Comparison of ENCODE assay signal across 1 cellular context in the genomic region with DNA sequence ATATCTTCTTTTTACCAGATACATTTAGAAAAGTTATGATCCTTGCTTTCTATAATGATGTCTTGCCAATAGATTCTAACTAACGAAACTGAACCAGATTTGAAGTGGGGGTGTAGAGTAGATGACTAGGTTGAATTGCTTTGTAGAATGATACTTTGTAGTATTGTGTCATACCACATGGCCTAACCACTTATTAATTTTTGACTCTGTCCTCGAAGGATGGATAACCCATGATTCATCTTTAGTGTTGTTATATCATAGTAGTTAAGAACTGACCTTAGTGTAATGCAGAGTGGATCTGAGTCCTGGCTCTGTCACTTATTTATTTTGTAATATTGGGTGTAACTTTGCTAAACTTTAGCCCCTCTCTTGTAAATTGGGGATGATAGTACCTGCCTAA.
TF ChIP-seq lines count a peak whose summit lies in the region.

No MANE protein-coding gene starts in this region.

TF ChIP-seq in GM12878, 131 proteins besides CTCF, POLR2A, EP300 and RAD21:
- TF ChIP-seq, protein P1, sequence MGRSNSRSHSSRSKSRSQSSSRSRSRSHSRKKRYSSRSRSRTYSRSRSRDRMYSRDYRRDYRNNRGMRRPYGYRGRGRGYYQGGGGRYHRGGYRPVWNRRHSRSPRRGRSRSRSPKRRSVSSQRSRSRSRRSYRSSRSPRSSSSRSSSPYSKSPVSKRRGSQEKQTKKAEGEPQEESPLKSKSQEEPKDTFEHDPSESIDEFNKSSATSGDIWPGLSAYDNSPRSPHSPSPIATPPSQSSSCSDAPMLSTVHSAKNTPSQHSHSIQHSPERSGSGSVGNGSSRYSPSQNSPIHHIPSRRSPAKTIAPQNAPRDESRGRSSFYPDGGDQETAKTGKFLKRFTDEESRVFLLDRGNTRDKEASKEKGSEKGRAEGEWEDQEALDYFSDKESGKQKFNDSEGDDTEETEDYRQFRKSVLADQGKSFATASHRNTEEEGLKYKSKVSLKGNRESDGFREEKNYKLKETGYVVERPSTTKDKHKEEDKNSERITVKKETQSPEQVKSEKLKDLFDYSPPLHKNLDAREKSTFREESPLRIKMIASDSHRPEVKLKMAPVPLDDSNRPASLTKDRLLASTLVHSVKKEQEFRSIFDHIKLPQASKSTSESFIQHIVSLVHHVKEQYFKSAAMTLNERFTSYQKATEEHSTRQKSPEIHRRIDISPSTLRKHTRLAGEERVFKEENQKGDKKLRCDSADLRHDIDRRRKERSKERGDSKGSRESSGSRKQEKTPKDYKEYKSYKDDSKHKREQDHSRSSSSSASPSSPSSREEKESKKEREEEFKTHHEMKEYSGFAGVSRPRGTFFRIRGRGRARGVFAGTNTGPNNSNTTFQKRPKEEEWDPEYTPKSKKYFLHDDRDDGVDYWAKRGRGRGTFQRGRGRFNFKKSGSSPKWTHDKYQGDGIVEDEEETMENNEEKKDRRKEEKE (IDR thresholded peaks at IDR 0.05) = no peak
- TF ChIP-seq, protein P2, sequence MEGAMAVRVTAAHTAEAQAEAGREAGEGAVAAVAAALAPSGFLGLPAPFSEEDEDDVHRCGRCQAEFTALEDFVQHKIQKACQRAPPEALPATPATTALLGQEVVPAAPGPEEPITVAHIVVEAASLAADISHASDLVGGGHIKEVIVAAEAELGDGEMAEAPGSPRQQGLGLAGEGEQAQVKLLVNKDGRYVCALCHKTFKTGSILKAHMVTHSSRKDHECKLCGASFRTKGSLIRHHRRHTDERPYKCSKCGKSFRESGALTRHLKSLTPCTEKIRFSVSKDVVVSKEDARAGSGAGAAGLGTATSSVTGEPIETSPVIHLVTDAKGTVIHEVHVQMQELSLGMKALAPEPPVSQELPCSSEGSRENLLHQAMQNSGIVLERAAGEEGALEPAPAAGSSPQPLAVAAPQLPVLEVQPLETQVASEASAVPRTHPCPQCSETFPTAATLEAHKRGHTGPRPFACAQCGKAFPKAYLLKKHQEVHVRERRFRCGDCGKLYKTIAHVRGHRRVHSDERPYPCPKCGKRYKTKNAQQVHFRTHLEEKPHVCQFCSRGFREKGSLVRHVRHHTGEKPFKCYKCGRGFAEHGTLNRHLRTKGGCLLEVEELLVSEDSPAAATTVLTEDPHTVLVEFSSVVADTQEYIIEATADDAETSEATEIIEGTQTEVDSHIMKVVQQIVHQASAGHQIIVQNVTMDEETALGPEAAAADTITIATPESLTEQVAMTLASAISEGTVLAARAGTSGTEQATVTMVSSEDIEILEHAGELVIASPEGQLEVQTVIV (IDR thresholded peaks at IDR 0.05; ENCODE audit: borderline replicate concordance, partially characterized antibody) = no peak
- TF ChIP-seq ZNF622 (IDR thresholded peaks at IDR 0.05) = no peak
- TF ChIP-seq NRF1 (conservative IDR thresholded peaks at IDR 0.05; ENCODE audit: low read depth, low read length) = no peak
- TF ChIP-seq SREBF1 (IDR thresholded peaks at IDR 0.05; ENCODE audit: low read length) = no peak
- no peak for TF ChIP-seq SMARCA5 (IDR thresholded peaks at IDR 0.05)
- no peak for TF ChIP-seq PAX5 (IDR thresholded peaks at IDR 0.05; ENCODE audit: borderline replicate concordance, low read depth, low read length)
- no peak for TF ChIP-seq SIN3A (IDR thresholded peaks at IDR 0.05; ENCODE audit: low read depth, low read length)
- TF ChIP-seq, protein P3, sequence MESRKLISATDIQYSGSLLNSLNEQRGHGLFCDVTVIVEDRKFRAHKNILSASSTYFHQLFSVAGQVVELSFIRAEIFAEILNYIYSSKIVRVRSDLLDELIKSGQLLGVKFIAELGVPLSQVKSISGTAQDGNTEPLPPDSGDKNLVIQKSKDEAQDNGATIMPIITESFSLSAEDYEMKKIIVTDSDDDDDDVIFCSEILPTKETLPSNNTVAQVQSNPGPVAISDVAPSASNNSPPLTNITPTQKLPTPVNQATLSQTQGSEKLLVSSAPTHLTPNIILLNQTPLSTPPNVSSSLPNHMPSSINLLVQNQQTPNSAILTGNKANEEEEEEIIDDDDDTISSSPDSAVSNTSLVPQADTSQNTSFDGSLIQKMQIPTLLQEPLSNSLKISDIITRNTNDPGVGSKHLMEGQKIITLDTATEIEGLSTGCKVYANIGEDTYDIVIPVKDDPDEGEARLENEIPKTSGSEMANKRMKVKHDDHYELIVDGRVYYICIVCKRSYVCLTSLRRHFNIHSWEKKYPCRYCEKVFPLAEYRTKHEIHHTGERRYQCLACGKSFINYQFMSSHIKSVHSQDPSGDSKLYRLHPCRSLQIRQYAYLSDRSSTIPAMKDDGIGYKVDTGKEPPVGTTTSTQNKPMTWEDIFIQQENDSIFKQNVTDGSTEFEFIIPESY (IDR thresholded peaks at IDR 0.05) = no peak
- TF ChIP-seq, protein P4, sequence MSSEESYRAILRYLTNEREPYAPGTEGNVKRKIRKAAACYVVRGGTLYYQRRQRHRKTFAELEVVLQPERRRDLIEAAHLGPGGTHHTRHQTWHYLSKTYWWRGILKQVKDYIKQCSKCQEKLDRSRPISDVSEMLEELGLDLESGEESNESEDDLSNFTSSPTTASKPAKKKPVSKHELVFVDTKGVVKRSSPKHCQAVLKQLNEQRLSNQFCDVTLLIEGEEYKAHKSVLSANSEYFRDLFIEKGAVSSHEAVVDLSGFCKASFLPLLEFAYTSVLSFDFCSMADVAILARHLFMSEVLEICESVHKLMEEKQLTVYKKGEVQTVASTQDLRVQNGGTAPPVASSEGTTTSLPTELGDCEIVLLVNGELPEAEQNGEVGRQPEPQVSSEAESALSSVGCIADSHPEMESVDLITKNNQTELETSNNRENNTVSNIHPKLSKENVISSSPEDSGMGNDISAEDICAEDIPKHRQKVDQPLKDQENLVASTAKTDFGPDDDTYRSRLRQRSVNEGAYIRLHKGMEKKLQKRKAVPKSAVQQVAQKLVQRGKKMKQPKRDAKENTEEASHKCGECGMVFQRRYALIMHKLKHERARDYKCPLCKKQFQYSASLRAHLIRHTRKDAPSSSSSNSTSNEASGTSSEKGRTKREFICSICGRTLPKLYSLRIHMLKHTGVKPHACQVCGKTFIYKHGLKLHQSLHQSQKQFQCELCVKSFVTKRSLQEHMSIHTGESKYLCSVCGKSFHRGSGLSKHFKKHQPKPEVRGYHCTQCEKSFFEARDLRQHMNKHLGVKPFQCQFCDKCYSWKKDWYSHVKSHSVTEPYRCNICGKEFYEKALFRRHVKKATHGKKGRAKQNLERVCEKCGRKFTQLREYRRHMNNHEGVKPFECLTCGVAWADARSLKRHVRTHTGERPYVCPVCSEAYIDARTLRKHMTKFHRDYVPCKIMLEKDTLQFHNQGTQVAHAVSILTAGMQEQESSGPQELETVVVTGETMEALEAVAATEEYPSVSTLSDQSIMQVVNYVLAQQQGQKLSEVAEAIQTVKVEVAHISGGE (CRISPR knock-in tag; IDR thresholded peaks at IDR 0.05) = no peak
- TF ChIP-seq NR2F1 (conservative IDR thresholded peaks at IDR 0.05) = no peak
- TF ChIP-seq HDAC2 (IDR thresholded peaks at IDR 0.05) = no peak
- TF ChIP-seq SRF (IDR thresholded peaks at IDR 0.05; ENCODE audit: low read depth in 2 of 2, low read length in 2 of 2) = no peak
- TF ChIP-seq, protein P5, sequence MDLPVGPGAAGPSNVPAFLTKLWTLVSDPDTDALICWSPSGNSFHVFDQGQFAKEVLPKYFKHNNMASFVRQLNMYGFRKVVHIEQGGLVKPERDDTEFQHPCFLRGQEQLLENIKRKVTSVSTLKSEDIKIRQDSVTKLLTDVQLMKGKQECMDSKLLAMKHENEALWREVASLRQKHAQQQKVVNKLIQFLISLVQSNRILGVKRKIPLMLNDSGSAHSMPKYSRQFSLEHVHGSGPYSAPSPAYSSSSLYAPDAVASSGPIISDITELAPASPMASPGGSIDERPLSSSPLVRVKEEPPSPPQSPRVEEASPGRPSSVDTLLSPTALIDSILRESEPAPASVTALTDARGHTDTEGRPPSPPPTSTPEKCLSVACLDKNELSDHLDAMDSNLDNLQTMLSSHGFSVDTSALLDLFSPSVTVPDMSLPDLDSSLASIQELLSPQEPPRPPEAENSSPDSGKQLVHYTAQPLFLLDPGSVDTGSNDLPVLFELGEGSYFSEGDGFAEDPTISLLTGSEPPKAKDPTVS (IDR thresholded peaks at IDR 0.05; ENCODE audit: low read depth, low read length) = no peak
- TF ChIP-seq MEF2B (IDR thresholded peaks at IDR 0.05; ENCODE audit: partially characterized antibody, poor library complexity, severe bottlenecking) = no peak
- no peak for TF ChIP-seq JUNB (IDR thresholded peaks at IDR 0.05)
- TF ChIP-seq IRF4 (IDR thresholded peaks at IDR 0.05; ENCODE audit: low read depth, low read length) = no peak
